Comparison of ENCODE assay signal across 28 cellular contexts in genomic region chr4:8365951-8366350, GRCh38.
"Had no signal": no experiment of that assay in that cellular context is flagged by ENCODE, and none has a peak within 500 bp of the region (broad histone marks: within the 10 kb centered on the region; RNA-seq: fewer than 3 reads in every experiment).

No MANE protein-coding gene starts in this region.

- H3K27me3 Mint-ChIP-seq: activated naive CD8-positive, alpha-beta T cell; naive thymus-derived CD8-positive, alpha-beta T cell had no signal

- H2AFZ ChIP-seq: parathyroid adenoma had no signal

- H3K4me1 Mint-ChIP-seq: naive thymus-derived CD8-positive, alpha-beta T cell; WTC11 had no signal

- FAIRE-seq: colon, endothelial cell of umbilical vein, frontal cortex had no signal

- H3K4me3 Mint-ChIP-seq: activated naive CD8-positive, alpha-beta T cell; activated T-cell treated with anti-CD3 and anti-CD28 coated beads, Interleukin-2, amount 50 U/mL, for 4 hours; naive thymus-derived CD8-positive, alpha-beta T cell; T-helper 1 cell treated with Interleukin-12 subunit alpha and Interleukin-12 subunit beta and Interleukin-4 antibody, amounts not matched to agents 30 μg/mL and 1 μg/mL, for 36 hours; WTC11 had no signal

- H3K27me3 ChIP-seq: adrenal gland, ascending aorta, brain microvascular endothelial cell, right lobe of liver had no signal

- H3K9me3 ChIP-seq: adrenal gland, ascending aorta, right lobe of liver, thoracic aorta had no signal

- H3K27ac ChIP-seq: adrenal gland, ascending aorta, brain microvascular endothelial cell, parathyroid adenoma, right lobe of liver, thoracic aorta had no signal

- H3K4me3 ChIP-seq: adrenal gland, ascending aorta, lung, right lobe of liver, smooth muscle cell, thoracic aorta had no signal

- DNase-seq: activated CD8-positive, alpha-beta memory T cell treated with anti-CD3 and anti-CD28 coated beads for 24 hours; activated CD8-positive, alpha-beta memory T cell treated with anti-CD3 and anti-CD28 coated beads, Interleukin-2, amount 50 U/mL, for 48 hours; activated naive CD4-positive, alpha-beta T cell; activated T-cell treated with anti-CD3 and anti-CD28 coated beads, Interleukin-2, amount 50 U/mL, for 4 hours; adrenal gland; brain microvascular endothelial cell; central memory CD4-positive, alpha-beta T cell; effector memory CD4-positive, alpha-beta T cell; glutamatergic neuron; hippocampal formation; stimulated activated CD4-positive, alpha-beta T cell treated with anti-CD3 and anti-CD28 coated beads, Interleukin-2, amount 100 ng/mL, for 48 hours; stimulated activated naive CD4-positive, alpha-beta T cell; T1000 had no signal

- H3K27ac Mint-ChIP-seq: activated naive CD8-positive, alpha-beta T cell; activated T-helper 2 cell treated with anti-CD3 and anti-CD28 coated beads, Interferon-gamma antibody, Interleukin-2, Interleukin-4, amounts not matched to agents 10 μg/mL and 5 μg/mL and 100 μg/mL, durations not matched to agents 14 hours and 24 hours and 36 hours; naive thymus-derived CD8-positive, alpha-beta T cell; T-helper 1 cell treated with Interleukin-12 subunit alpha and Interleukin-12 subunit beta and Interleukin-4 antibody, amounts not matched to agents 30 μg/mL and 1 μg/mL, for 36 hours; WTC11 had no signal

- ATAC-seq: activated T-cell treated with anti-CD3 and anti-CD28 coated beads, Interleukin-2, amount 50 U/mL, for 4 hours; esophagus mucosa; naive thymus-derived CD8-positive, alpha-beta T cell; right lobe of liver; WTC11 had no signal

- H3K4me1 ChIP-seq: adrenal gland, parathyroid adenoma had no signal

- H3K36me3 ChIP-seq: brain microvascular endothelial cell, right lobe of liver had no signal

- H3K4me2 ChIP-seq: smooth muscle cell had no signal

- H3K9me3 Mint-ChIP-seq: activated T-helper 2 cell treated with anti-CD3 and anti-CD28 coated beads, Interferon-gamma antibody, Interleukin-2, Interleukin-4, amounts not matched to agents 10 μg/mL and 5 μg/mL and 100 μg/mL, durations not matched to agents 14 hours and 24 hours and 36 hours; T-helper 1 cell treated with Interleukin-12 subunit alpha and Interleukin-12 subunit beta and Interleukin-4 antibody, amounts not matched to agents 30 μg/mL and 1 μg/mL, for 36 hours had no signal

- H3K9ac ChIP-seq: parathyroid adenoma had no signal
